1 cellular context compared by ENCODE assay signal in the genomic region with DNA sequence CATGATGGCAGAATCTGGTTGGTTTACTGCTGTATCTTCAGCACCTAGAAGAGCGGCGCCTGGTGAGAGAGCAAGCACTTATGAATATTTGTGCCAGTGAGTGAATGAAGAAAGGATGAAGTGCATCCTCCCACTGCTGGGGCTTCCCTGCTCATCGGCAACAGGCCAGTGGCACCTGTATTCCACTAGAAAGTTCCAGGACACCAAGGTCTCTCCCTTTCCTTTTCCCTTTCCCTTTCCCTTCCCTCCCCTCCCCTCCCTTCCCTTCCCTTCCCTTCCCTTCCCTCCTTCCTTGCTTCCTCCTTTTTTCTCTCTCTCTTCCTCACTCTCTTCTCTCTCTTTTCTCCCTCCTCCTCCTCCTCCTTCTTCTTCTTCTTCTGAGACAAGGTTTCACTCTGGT.
TF ChIP-seq lines count a peak whose summit lies in the region.

No MANE protein-coding gene starts in this region.

TF ChIP-seq in HepG2, 621 proteins besides CTCF, POLR2A, EP300 and RAD21 (continued from another document):
- TF ChIP-seq ZNF431 (CRISPR knock-in tag; IDR thresholded peaks at IDR 0.05; ENCODE audit: borderline replicate concordance, low read depth), result no peak
- TF ChIP-seq ZKSCAN8 (CRISPR knock-in tag; IDR thresholded peaks at IDR 0.05; ENCODE audit: borderline replicate concordance), result no peak
- peak; percentile 69 for TF ChIP-seq PCBP2 (optimal IDR thresholded peaks at IDR 0.05; ENCODE audit: low read depth, low read length, poor library complexity, severe bottlenecking)
- no peak for TF ChIP-seq PRPF4 (IDR thresholded peaks at IDR 0.05; ENCODE audit: low read depth, low read length, poor library complexity, severe bottlenecking)
- no peak for TF ChIP-seq TFDP1 (CRISPR knock-in tag; IDR thresholded peaks at IDR 0.05; ENCODE audit: borderline replicate concordance)
- TF ChIP-seq ZBTB1 (CRISPR knock-in tag; IDR thresholded peaks at IDR 0.05; ENCODE audit: borderline replicate concordance), result no peak
